ENCODE assay signal across 11 cellular contexts in the genomic region with DNA sequence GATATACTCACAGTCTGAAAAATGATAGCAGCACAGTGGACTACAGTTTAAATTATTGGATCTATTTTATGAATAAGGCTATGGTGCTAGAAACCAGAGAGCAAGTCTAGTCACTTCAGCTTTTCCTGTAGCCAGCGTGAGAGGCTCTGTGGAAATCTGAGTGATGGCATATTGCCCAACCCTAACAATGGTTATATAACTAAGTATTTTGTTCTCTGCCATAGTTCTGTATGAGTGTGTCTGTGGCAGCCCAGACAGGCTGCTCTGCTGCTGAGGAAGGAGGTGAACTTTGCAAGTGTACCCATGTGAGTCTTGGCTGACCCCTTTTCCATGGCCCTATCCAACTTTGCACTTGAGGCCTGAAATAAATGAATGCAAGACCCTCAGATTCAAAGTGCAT.
DNase-seq lines count a peak whose midpoint lies in the region; ATAC-seq and TF ChIP-seq lines count a peak whose summit lies in the region.
"Had no signal": no experiment of that assay in that cellular context is flagged by ENCODE, and none has a peak within 500 bp of the region (broad histone marks: within the 10 kb centered on the region; RNA-seq: fewer than 3 reads in every experiment).

No MANE protein-coding gene starts in this region.

- intact Hi-C loops in left cardiac atrium (cut with DNase I), result no loop called here

- no peak overlapping the region for H3K4me3 ChIP-seq in astrocyte of the cerebellum (ENCODE audit: low read depth, low read length)
- H3K4me3 ChIP-seq: right lobe of liver had no signal

- ATAC-seq in left cardiac atrium, result peak; percentile 68 to 87
- ATAC-seq in T-cell (replicated peaks in 1 of 4), result no peak

- peak; percentile 18 for DNase-seq in NCI-H1436 treated with DMSO at 0.1 percent for 48 hours (lab: John Stamatoyannopoulos, UW)
- no peak for DNase-seq in NCI-H1436 (lab: John Stamatoyannopoulos, UW)
- peak; percentile 66 for DNase-seq in astrocyte of the cerebellum (ENCODE audit: low read depth)
- DNase-seq in left cardiac atrium, result no peak
- DNase-seq in stromal cell of bone marrow (ENCODE audit: low read depth), result peak; percentile 70
- DNase-seq in T-cell, result no peak
- DNase-seq in NCI-H226, result no peak
- no peak for DNase-seq in activated effector memory CD4-positive, alpha-beta T cell treated with Interleukin-2 at 50 U/mL for 16 hours
- DNase-seq: endodermal cell, kidney, right lobe of liver had no signal

- H3K4me1 Mint-ChIP-seq in T-cell, result no peaks in the 10 kb centered on the region

- no peaks in the 10 kb centered on the region for H3K36me3 Mint-ChIP-seq in T-cell

- in situ Hi-C loops in astrocyte of the cerebellum (cut with HindIII; ENCODE audit: low sequenced_read_pairs), result no loop called here

- no peak overlapping the region for H3K27ac Mint-ChIP-seq in T-cell
- H3K27ac Mint-ChIP-seq: endodermal cell had no signal

- no peak for TF ChIP-seq CTCF in astrocyte of the cerebellum (IDR thresholded peaks at IDR 0.05; ENCODE audit: low read depth, low read length, missing control alignments)

- H3K4me3 Mint-ChIP-seq in T-cell, result no peak overlapping the region
- H3K4me3 Mint-ChIP-seq: endodermal cell had no signal

- POLR2A ChIA-PET in T-cell (lab: Charles Lee), result no interaction called here

- H3K27me3 Mint-ChIP-seq in T-cell, result no peaks in the 10 kb centered on the region

- H3K9me3 Mint-ChIP-seq in T-cell, result peaks cover 0 to 2% (median 0%) of the 10 kb centered on the region in 3 donors
- H3K9me3 Mint-ChIP-seq: endodermal cell had no signal

- CTCF ChIA-PET in T-cell (lab: Charles Lee), result no interaction called here

Comparison
In these comparisons a context has a peak if more than half of its experiments do, and no peak if none do; other contexts are left out.
1. DNase-seq: peak in NCI-H1436 treated with DMSO at 0.1 percent for 48 hours (single experiment), astrocyte of the cerebellum (single experiment) and stromal cell of bone marrow (single experiment); none in NCI-H1436 (single experiment), left cardiac atrium (single experiment), T-cell (0 of 34), NCI-H226 (single experiment) and activated effector memory CD4-positive, alpha-beta T cell treated with Interleukin-2 at 50 U/mL for 16 hours (single experiment).
2. ATAC-seq: peak in left cardiac atrium (2 of 2); none in T-cell (0 of 4).